In the genomic region with DNA sequence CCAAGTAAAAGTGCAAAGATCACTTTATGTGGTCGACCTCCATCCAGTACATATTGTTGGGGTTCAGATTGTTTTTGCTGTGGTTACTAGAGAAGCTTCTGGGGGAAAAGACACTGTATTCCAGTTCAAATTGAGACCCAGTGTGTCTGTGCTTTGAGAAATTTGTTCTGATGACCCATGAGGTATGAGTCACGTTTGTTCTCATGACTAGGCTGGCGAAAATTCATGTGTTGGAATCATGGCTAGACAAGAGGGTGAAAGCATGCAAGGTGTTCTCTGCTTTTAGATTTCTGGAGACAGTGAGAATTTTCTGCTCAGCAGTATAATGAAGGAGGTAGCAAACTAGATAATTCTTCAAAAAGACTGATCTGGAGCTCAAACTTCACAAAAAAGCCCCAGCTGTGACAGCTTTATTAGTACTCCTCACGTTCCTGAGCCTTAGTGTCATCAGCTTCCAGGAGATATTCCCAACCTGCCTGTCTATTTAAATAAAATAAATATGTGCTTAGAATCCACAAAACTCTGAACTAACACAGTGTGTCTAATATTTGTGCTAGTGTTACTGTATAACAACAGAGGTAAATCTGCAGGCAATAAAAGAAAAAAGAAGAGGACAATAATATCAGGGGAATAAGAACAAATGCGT, we compare ENCODE assay signal across 13 cellular contexts. TPM values are rescaled to one million over a fixed set of nuclear protein-coding genes. Genes with fewer than 3 reads are reported as not detected.
DNase-seq lines count a peak whose midpoint lies in the region; ATAC-seq and TF ChIP-seq lines count a peak whose summit lies in the region.
"Had no signal": no experiment of that assay in that cellular context is flagged by ENCODE, and none has a peak within 500 bp of the region (broad histone marks: within the 10 kb centered on the region; RNA-seq: fewer than 3 reads in every experiment).

No MANE protein-coding gene starts in this region.

- no peak for TF ChIP-seq POLR2A in suprapubic skin (IDR thresholded peaks at IDR 0.05)

- H3K9me3 ChIP-seq in suprapubic skin, result no peaks in the 10 kb centered on the region
- H3K9me3 ChIP-seq: Peyer's patch, tibial artery had no signal

- CTCF ChIA-PET in T-cell (lab: Charles Lee), result no interaction called here

- H3K4me3 ChIP-seq in suprapubic skin, result no peak overlapping the region
- H3K4me3 ChIP-seq in dorsolateral prefrontal cortex, result no peak overlapping the region
- H3K4me3 ChIP-seq: Peyer's patch, tibial artery had no signal

- no peaks in the 10 kb centered on the region for H3K4me1 Mint-ChIP-seq in T-cell

- 30% methylated on average over 5 of the region's 5 CpGs for WGBS in suprapubic skin

- POLR2A ChIA-PET in T-cell (lab: Charles Lee), result no interaction called here

- no peak overlapping the region for H3K4me3 Mint-ChIP-seq in T-cell
- H3K4me3 Mint-ChIP-seq: activated T-helper 1 cell treated with anti-CD3 and anti-CD28 coated beads, Interleukin-12 subunit alpha, Interleukin-12 subunit beta, Interleukin-2, Interleukin-4 antibody, amounts not matched to agents 30 ng/mL and 10 ng/mL and 1 ng/mL, durations not matched to agents 14 hours and 24 hours and 36 hours had no signal

- no peaks in the 10 kb centered on the region for H3K4me1 ChIP-seq in suprapubic skin
- H3K4me1 ChIP-seq: Peyer's patch had no signal

- H3K36me3 Mint-ChIP-seq in T-cell, result no peaks in the 10 kb centered on the region

- H3K27ac ChIP-seq in suprapubic skin (no peak overlapping the region), dorsolateral prefrontal cortex (no peak overlapping the region)
- H3K27ac ChIP-seq: Peyer's patch, tibial artery had no signal

- peaks cover 0 to 3% of the 10 kb centered on the region in 2 donors for H3K27me3 Mint-ChIP-seq in T-cell

- no peak for TF ChIP-seq EP300 in suprapubic skin (IDR thresholded peaks at IDR 0.05)

- no peak overlapping the region for H3K27ac Mint-ChIP-seq in T-cell
- H3K27ac Mint-ChIP-seq: activated T-helper 1 cell treated with anti-CD3 and anti-CD28 coated beads, Interleukin-12 subunit alpha, Interleukin-12 subunit beta, Interleukin-2, Interleukin-4 antibody, amounts not matched to agents 30 ng/mL and 10 ng/mL and 1 ng/mL, durations not matched to agents 14 hours and 24 hours and 36 hours had no signal

- ATAC-seq in T-cell (replicated peaks in 1 of 4), result no peak

- intact Hi-C loops in dorsolateral prefrontal cortex (cut with DNase I), result no loop called here

- peaks cover 0 to 3% (median 0%) of the 10 kb centered on the region in 3 donors for H3K9me3 Mint-ChIP-seq in T-cell
- H3K9me3 Mint-ChIP-seq: activated T-helper 1 cell treated with anti-CD3 and anti-CD28 coated beads, Interleukin-12 subunit alpha, Interleukin-12 subunit beta, Interleukin-2, Interleukin-4 antibody, amounts not matched to agents 30 ng/mL and 10 ng/mL and 1 ng/mL, durations not matched to agents 14 hours and 24 hours and 36 hours had no signal

- DNase-seq in A172 (ENCODE audit: low spot score) (peak; percentile 25), HCEC 1CT (peak; percentile 59), astrocyte of the hippocampus (ENCODE audit: low read depth, low spot score) (peak; percentile 48), hepatic stellate cell (ENCODE audit: low spot score) (peak; percentile 11), T-cell (no peak), suprapubic skin (ENCODE audit: low spot score in 2 of 2) (no peak), RPMI8226 (no peak), dorsolateral prefrontal cortex (no peak)
- DNase-seq: NCI-H1436 treated with DMSO at 0.1 percent for 48 hours, occipital lobe, Peyer's patch, tibial artery had no signal

- H3K27me3 ChIP-seq in suprapubic skin (no peaks in the 10 kb centered on the region), dorsolateral prefrontal cortex (peaks cover 0 to 55% (median 11%) of the 10 kb centered on the region in 45 donors)
- H3K27me3 ChIP-seq: Peyer's patch, tibial artery had no signal

- no peaks in the 10 kb centered on the region for H3K36me3 ChIP-seq in suprapubic skin
- H3K36me3 ChIP-seq: Peyer's patch, tibial artery had no signal

- no peak for TF ChIP-seq CTCF in suprapubic skin (IDR thresholded peaks at IDR 0.05)
- no peak for TF ChIP-seq CTCF in dorsolateral prefrontal cortex (IDR thresholded peaks at IDR 0.05 in 54 of 56, conservative IDR thresholded peaks at IDR 0.05 in 2 of 56; ENCODE audit: low read depth in 1 of 56, partially characterized antibody in 56 of 56)

RNA-seq across cellular contexts. Expression of a gene that starts 24.4 kb away (rescaled TPM):
- not detected in 2 replicates for total RNA-seq in A172 (2014; rRNA removed; shearing (Covaris generic))
- not detected for total RNA-seq in T-cell
- not detected for total RNA-seq in suprapubic skin
- total RNA-seq in dorsolateral prefrontal cortex, result under 1 TPM in 5 of 120 experiments, not detected in 115; 0.29 to 0.34 (median 0.30) TPM
- total RNA-seq: activated T-helper 1 cell treated with anti-CD3 and anti-CD28 coated beads, Interleukin-12 subunit alpha, Interleukin-12 subunit beta, Interleukin-2, Interleukin-4 antibody, amounts not matched to agents 30 ng/mL and 10 ng/mL and 1 ng/mL, durations not matched to agents 14 hours and 24 hours and 36 hours; occipital lobe; Peyer's patch had no signal

Comparison
In these comparisons a context has a peak if more than half of its experiments do, and no peak if none do; other contexts are left out.
1. DNase-seq: peak in A172 (single experiment), HCEC 1CT (single experiment), astrocyte of the hippocampus (single experiment) and hepatic stellate cell (single experiment); none in T-cell (0 of 34), suprapubic skin (0 of 2), RPMI8226 (single experiment) and dorsolateral prefrontal cortex (0 of 10).